Comparison of ENCODE assay signal across 11 cellular contexts in genomic region chr7:138565451-138566114, GRCh38.
DNase-seq lines count a peak whose midpoint lies in the region; ATAC-seq and TF ChIP-seq lines count a peak whose summit lies in the region.
"Had no signal": no experiment of that assay in that cellular context is flagged by ENCODE, and none has a peak within 500 bp of the region (broad histone marks: within the 10 kb centered on the region; RNA-seq: fewer than 3 reads in every experiment).

No MANE protein-coding gene starts in this region.

- H3K36me3 ChIP-seq in vagina = peaks cover 0 to 92% of the 10 kb centered on the region in 2 donors

- H3K27me3 Mint-ChIP-seq in type B pancreatic cell = no peaks in the 10 kb centered on the region
- H3K27me3 Mint-ChIP-seq: natural killer cell treated with Interleukin-12 subunit alpha and Interleukin-12 subunit beta and Interleukin-15 and Interleukin-18, amount 100 ng/mL, for 72 hours had no signal

- peak overlapping the region; percentile 96 for H3K27ac Mint-ChIP-seq in type B pancreatic cell
- H3K27ac Mint-ChIP-seq: natural killer cell treated with Interleukin-12 subunit alpha and Interleukin-12 subunit beta and Interleukin-15 and Interleukin-18, amount 100 ng/mL, for 72 hours had no signal

- no peak for TF ChIP-seq CTCF in type B pancreatic cell (conservative IDR thresholded peaks at IDR 0.05)
- no peak for TF ChIP-seq CTCF in vagina (IDR thresholded peaks at IDR 0.05)

- no peak overlapping the region for H3K27ac ChIP-seq in vagina

- no peaks in the 10 kb centered on the region for H3K4me1 ChIP-seq in vagina

- DNase-seq in NCI-H2227 (lab: John Stamatoyannopoulos, UW; ENCODE audit: unreplicated experiment) = peak; percentile 46
- no peak for DNase-seq in NCI-H2227 treated with DMSO at 0.1 percent for 48 hours (lab: John Stamatoyannopoulos, UW)
- peak; percentile 96 for DNase-seq in SIG-M5 treated with dmso at 0.1 percent for 504 hours (lab: John Stamatoyannopoulos, UW; ENCODE audit: unreplicated experiment)
- DNase-seq in fibroblast of peridontal ligament (ENCODE audit: extremely low read depth) = peak; percentile 76
- no peak for DNase-seq in type B pancreatic cell (ENCODE audit: extremely low spot score, unreplicated experiment)
- no peak for DNase-seq in vagina (ENCODE audit: extremely low spot score in 2 of 2)
- no peak for DNase-seq in RPMI8226
- DNase-seq: C1 segment of cervical spinal cord, foreskin melanocyte had no signal

- H3K4me3 Mint-ChIP-seq in type B pancreatic cell = no peak overlapping the region
- H3K4me3 Mint-ChIP-seq: natural killer cell treated with Interleukin-12 subunit alpha and Interleukin-12 subunit beta and Interleukin-15 and Interleukin-18, amount 100 ng/mL, for 72 hours had no signal

- TF ChIP-seq POLR2A in vagina (IDR thresholded peaks at IDR 0.05) = no peak

- H3K4me3 ChIP-seq in vagina = no peak overlapping the region

- ATAC-seq in GM19455 (IDR thresholded peaks at IDR 0.05; ENCODE audit: unreplicated experiment) = no peak
- ATAC-seq: natural killer cell treated with Interleukin-12 subunit alpha and Interleukin-12 subunit beta and Interleukin-15 and Interleukin-18, amount 100 ng/mL, for 72 hours had no signal

- H3K9me3 ChIP-seq in vagina = peaks cover 23% of the 10 kb centered on the region

- intact Hi-C loops in vagina (cut with DNase I) = no loop called here

- peaks cover 31% of the 10 kb centered on the region for H3K9me3 Mint-ChIP-seq in type B pancreatic cell

- peaks cover 9% of the 10 kb centered on the region for H3K4me1 Mint-ChIP-seq in type B pancreatic cell (ENCODE audit: unreplicated experiment)

- H3K27me3 ChIP-seq in vagina = no peaks in the 10 kb centered on the region

- H3K36me3 Mint-ChIP-seq in type B pancreatic cell = peaks cover 72% of the 10 kb centered on the region

Comparison
In these comparisons a context has a peak if more than half of its experiments do, and no peak if none do; other contexts are left out.
1. DNase-seq: peak in NCI-H2227 (single experiment), SIG-M5 treated with dmso at 0.1 percent for 504 hours (single experiment) and fibroblast of peridontal ligament (single experiment); none in NCI-H2227 treated with DMSO at 0.1 percent for 48 hours (single experiment), type B pancreatic cell (single experiment), vagina (0 of 2) and RPMI8226 (single experiment).